ENCODE assay signal across 18 cellular contexts in genomic region chr11:71151561-71151960, GRCh38.
"Had no signal": no experiment of that assay in that cellular context is flagged by ENCODE, and none has a peak within 500 bp of the region (broad histone marks: within the 10 kb centered on the region; RNA-seq: fewer than 3 reads in every experiment).

No MANE protein-coding gene starts in this region.

- H3K4me3 Mint-ChIP-seq: natural killer cell had no signal

- H3K79me2 ChIP-seq: parathyroid adenoma had no signal

- H3K4me3 ChIP-seq: mucosa of descending colon, stomach, thoracic aorta, transverse colon had no signal

- H3K36me3 Mint-ChIP-seq: natural killer cell had no signal

- ATAC-seq: foreskin keratinocyte, left colon, left ventricle myocardium superior, mucosa of descending colon, natural killer cell had no signal

- H2AFZ ChIP-seq: parathyroid adenoma had no signal

- H3K36me3 ChIP-seq: thoracic aorta, transverse colon had no signal

- FAIRE-seq: endothelial cell of umbilical vein, small intestine had no signal

- H3K27ac ChIP-seq: foreskin keratinocyte, parathyroid adenoma, stomach, thoracic aorta, transverse colon had no signal

- H3K27ac Mint-ChIP-seq: endodermal cell, natural killer cell had no signal

- H3K9ac ChIP-seq: parathyroid adenoma had no signal

- H3K4me1 Mint-ChIP-seq: natural killer cell had no signal

- DNase-seq: dermis blood vessel endothelial cell; endodermal cell; erythroblast; foreskin keratinocyte; hippocampal formation; left colon; left ventricle myocardium superior; mucosa of descending colon; natural killer cell; small intestine; stimulated activated CD4-positive, alpha-beta T cell treated with anti-CD3 and anti-CD28 coated beads, Interleukin-12 subunit alpha, Interleukin-12 subunit beta, amount 100 ng/mL, for 4 hours; stimulated activated naive CD4-positive, alpha-beta T cell; stomach; substantia nigra; transverse colon had no signal

- H3K9me3 ChIP-seq: mucosa of descending colon, stomach, thoracic aorta, transverse colon had no signal

- H3K27me3 ChIP-seq: foreskin keratinocyte, transverse colon had no signal

- H3K9me3 Mint-ChIP-seq: natural killer cell had no signal

- H3K4me1 ChIP-seq: foreskin keratinocyte, parathyroid adenoma, transverse colon had no signal
